In the genomic region with DNA sequence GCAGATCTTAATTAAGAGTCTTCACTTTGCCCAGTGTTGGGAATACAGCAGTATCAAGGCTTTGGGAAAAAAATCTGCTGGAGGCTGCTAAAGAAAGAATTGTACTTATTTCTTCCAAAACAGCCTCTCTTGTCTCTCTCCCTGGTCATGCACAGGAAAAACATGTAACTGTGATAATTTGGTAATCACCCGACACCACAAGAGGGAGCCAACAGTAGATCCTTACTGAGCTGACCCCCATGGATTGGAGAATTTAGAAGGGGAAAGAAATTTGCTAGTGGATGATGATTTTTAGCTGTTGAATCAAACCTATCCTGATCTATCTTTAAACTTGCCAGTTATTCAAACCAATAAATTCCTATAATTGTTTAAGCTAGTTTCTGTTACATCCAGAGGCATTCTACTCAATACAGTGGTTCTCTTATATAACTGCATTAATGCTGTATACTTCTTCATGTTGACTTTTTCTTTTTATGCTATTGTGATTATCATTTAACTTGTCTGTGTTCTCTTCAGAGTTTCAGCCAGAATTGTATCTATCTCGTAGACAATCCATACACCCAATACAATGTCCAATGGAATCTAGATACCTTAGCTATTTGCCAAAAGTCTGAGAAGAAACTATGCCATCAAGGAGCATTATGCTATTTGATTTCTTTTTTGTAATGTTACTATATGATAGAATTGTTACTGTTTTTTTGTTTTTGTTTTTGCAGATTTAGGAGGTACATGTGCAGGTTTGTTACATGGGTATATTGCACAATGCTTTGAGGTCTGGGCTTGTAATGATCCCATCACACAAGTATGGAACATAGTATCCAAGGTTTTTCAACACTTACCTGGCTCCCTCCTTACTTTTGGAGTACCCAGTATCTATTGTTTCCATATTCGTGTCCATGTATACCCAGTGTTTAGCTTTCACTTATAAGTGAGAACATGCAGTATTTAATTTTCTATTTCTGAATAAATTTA, we compare ENCODE assay signal across 1 cellular context.
TF ChIP-seq lines count a peak whose summit lies in the region.

No MANE protein-coding gene starts in this region.

TF ChIP-seq in GM12878, 131 proteins besides CTCF, POLR2A, EP300 and RAD21:
- TF ChIP-seq SMC3 (IDR thresholded peaks at IDR 0.05; ENCODE audit: borderline replicate concordance, low read length) (peak; percentile 98), BCL11A (IDR thresholded peaks at IDR 0.05; ENCODE audit: low read depth, low read length) (no peak), NBN (IDR thresholded peaks at IDR 0.05) (no peak), ZBED1 (IDR thresholded peaks at IDR 0.05; ENCODE audit: borderline replicate concordance) (no peak), YY1 (IDR thresholded peaks at IDR 0.05; ENCODE audit: low read depth, low read length) (peak; percentile 20; the same call in 1 of the 2 replicates)
- TF ChIP-seq, protein P1, sequence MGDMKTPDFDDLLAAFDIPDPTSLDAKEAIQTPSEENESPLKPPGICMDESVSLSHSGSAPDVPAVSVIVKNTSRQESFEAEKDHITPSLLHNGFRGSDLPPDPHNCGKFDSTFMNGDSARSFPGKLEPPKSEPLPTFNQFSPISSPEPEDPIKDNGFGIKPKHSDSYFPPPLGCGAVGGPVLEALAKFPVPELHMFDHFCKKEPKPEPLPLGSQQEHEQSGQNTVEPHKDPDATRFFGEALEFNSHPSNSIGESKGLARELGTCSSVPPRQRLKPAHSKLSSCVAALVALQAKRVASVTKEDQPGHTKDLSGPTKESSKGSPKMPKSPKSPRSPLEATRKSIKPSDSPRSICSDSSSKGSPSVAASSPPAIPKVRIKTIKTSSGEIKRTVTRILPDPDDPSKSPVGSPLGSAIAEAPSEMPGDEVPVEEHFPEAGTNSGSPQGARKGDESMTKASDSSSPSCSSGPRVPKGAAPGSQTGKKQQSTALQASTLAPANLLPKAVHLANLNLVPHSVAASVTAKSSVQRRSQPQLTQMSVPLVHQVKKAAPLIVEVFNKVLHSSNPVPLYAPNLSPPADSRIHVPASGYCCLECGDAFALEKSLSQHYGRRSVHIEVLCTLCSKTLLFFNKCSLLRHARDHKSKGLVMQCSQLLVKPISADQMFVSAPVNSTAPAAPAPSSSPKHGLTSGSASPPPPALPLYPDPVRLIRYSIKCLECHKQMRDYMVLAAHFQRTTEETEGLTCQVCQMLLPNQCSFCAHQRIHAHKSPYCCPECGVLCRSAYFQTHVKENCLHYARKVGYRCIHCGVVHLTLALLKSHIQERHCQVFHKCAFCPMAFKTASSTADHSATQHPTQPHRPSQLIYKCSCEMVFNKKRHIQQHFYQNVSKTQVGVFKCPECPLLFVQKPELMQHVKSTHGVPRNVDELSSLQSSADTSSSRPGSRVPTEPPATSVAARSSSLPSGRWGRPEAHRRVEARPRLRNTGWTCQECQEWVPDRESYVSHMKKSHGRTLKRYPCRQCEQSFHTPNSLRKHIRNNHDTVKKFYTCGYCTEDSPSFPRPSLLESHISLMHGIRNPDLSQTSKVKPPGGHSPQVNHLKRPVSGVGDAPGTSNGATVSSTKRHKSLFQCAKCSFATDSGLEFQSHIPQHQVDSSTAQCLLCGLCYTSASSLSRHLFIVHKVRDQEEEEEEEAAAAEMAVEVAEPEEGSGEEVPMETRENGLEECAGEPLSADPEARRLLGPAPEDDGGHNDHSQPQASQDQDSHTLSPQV (IDR thresholded peaks at IDR 0.05), result 0 out of 2 replicates have a peak, but pooled peaks have one; percentile 28
- TF ChIP-seq, protein P2, sequence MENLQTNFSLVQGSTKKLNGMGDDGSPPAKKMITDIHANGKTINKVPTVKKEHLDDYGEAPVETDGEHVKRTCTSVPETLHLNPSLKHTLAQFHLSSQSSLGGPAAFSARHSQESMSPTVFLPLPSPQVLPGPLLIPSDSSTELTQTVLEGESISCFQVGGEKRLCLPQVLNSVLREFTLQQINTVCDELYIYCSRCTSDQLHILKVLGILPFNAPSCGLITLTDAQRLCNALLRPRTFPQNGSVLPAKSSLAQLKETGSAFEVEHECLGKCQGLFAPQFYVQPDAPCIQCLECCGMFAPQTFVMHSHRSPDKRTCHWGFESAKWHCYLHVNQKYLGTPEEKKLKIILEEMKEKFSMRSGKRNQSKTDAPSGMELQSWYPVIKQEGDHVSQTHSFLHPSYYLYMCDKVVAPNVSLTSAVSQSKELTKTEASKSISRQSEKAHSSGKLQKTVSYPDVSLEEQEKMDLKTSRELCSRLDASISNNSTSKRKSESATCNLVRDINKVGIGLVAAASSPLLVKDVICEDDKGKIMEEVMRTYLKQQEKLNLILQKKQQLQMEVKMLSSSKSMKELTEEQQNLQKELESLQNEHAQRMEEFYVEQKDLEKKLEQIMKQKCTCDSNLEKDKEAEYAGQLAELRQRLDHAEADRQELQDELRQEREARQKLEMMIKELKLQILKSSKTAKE (IDR thresholded peaks at IDR 0.05; ENCODE audit: low read depth, poor library complexity, severe bottlenecking), result peak; percentile 14
